2 cellular contexts compared by ENCODE assay signal in the genomic region with DNA sequence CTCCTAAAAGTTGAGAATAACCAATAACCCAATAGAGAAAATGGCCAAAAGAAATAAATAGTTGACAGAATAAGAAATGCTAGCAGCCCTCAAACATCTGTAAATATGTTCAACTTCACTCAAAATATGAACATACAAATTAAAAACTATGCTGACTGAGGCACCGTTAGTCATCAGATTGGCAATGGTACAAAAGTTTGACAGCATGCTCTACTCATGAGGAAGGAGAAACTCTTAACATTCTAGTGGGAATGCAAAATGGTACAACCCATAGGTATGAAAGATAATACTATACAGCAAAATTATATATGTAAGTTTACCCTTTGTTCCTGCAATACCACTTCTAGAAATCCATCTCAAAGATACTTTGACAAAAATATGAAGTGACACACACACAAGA.
A peak's percentile ranks its signal among the peaks of the same experiment; 100 is the strongest.
TF ChIP-seq lines count a peak whose summit lies in the region.

No MANE protein-coding gene starts in this region.

TF ChIP-seq in HEK293, 187 proteins besides CTCF, POLR2A, EP300 and RAD21:
- TF ChIP-seq, protein P1, sequence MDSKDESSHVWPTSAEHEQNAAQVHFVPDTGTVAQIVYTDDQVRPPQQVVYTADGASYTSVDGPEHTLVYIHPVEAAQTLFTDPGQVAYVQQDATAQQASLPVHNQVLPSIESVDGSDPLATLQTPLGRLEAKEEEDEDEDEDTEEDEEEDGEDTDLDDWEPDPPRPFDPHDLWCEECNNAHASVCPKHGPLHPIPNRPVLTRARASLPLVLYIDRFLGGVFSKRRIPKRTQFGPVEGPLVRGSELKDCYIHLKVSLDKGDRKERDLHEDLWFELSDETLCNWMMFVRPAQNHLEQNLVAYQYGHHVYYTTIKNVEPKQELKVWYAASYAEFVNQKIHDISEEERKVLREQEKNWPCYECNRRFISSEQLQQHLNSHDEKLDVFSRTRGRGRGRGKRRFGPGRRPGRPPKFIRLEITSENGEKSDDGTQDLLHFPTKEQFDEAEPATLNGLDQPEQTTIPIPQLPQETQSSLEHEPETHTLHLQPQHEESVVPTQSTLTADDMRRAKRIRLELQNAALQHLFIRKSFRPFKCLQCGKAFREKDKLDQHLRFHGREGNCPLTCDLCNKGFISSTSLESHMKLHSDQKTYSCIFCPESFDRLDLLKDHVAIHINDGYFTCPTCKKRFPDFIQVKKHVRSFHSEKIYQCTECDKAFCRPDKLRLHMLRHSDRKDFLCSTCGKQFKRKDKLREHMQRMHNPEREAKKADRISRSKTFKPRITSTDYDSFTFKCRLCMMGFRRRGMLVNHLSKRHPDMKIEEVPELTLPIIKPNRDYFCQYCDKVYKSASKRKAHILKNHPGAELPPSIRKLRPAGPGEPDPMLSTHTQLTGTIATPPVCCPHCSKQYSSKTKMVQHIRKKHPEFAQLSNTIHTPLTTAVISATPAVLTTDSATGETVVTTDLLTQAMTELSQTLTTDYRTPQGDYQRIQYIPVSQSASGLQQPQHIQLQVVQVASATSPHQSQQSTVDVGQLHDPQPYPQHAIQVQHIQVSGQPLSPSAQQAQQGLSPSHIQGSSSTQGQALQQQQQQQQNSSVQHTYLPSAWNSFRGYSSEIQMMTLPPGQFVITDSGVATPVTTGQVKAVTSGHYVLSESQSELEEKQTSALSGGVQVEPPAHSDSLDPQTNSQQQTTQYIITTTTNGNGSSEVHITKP (tag by site-specific recombination; IDR thresholded peaks at IDR 0.05): peak; percentile 65
- TF ChIP-seq ZNF654 (tag by site-specific recombination; IDR thresholded peaks at IDR 0.05; ENCODE audit: low read depth): no peak
- TF ChIP-seq, protein P2, sequence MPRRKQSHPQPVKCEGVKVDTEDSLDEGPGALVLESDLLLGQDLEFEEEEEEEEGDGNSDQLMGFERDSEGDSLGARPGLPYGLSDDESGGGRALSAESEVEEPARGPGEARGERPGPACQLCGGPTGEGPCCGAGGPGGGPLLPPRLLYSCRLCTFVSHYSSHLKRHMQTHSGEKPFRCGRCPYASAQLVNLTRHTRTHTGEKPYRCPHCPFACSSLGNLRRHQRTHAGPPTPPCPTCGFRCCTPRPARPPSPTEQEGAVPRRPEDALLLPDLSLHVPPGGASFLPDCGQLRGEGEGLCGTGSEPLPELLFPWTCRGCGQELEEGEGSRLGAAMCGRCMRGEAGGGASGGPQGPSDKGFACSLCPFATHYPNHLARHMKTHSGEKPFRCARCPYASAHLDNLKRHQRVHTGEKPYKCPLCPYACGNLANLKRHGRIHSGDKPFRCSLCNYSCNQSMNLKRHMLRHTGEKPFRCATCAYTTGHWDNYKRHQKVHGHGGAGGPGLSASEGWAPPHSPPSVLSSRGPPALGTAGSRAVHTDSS (tag by site-specific recombination; IDR thresholded peaks at IDR 0.05): no peak

TF ChIP-seq in WTC11, 78 proteins besides CTCF, POLR2A, EP300 and RAD21 (continued from another document):
- TF ChIP-seq, protein P3, sequence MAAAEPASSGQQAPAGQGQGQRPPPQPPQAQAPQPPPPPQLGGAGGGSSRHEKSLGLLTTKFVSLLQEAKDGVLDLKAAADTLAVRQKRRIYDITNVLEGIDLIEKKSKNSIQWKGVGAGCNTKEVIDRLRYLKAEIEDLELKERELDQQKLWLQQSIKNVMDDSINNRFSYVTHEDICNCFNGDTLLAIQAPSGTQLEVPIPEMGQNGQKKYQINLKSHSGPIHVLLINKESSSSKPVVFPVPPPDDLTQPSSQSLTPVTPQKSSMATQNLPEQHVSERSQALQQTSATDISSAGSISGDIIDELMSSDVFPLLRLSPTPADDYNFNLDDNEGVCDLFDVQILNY (CRISPR knock-in tag; IDR thresholded peaks at IDR 0.05): no peak
- TF ChIP-seq, protein P4, sequence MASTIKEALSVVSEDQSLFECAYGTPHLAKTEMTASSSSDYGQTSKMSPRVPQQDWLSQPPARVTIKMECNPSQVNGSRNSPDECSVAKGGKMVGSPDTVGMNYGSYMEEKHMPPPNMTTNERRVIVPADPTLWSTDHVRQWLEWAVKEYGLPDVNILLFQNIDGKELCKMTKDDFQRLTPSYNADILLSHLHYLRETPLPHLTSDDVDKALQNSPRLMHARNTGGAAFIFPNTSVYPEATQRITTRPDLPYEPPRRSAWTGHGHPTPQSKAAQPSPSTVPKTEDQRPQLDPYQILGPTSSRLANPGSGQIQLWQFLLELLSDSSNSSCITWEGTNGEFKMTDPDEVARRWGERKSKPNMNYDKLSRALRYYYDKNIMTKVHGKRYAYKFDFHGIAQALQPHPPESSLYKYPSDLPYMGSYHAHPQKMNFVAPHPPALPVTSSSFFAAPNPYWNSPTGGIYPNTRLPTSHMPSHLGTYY (CRISPR knock-in tag; IDR thresholded peaks at IDR 0.05): no peak
- TF ChIP-seq TEAD4 (CRISPR knock-in tag; IDR thresholded peaks at IDR 0.05) (no peak), JUN (CRISPR knock-in tag; IDR thresholded peaks at IDR 0.05) (no peak), FOXK1 (CRISPR knock-in tag; IDR thresholded peaks at IDR 0.05) (no peak), ZNF232 (CRISPR knock-in tag; IDR thresholded peaks at IDR 0.05) (no peak)
- TF ChIP-seq, protein P5, sequence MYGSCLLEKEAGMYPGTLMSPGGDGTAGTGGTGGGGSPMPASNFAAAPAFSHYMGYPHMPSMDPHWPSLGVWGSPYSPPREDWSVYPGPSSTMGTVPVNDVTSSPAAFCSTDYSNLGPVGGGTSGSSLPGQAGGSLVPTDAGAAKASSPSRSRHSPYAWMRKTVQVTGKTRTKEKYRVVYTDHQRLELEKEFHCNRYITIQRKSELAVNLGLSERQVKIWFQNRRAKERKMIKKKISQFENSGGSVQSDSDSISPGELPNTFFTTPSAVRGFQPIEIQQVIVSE (CRISPR knock-in tag; IDR thresholded peaks at IDR 0.05; ENCODE audit: borderline replicate concordance): no peak
- TF ChIP-seq, protein P6, sequence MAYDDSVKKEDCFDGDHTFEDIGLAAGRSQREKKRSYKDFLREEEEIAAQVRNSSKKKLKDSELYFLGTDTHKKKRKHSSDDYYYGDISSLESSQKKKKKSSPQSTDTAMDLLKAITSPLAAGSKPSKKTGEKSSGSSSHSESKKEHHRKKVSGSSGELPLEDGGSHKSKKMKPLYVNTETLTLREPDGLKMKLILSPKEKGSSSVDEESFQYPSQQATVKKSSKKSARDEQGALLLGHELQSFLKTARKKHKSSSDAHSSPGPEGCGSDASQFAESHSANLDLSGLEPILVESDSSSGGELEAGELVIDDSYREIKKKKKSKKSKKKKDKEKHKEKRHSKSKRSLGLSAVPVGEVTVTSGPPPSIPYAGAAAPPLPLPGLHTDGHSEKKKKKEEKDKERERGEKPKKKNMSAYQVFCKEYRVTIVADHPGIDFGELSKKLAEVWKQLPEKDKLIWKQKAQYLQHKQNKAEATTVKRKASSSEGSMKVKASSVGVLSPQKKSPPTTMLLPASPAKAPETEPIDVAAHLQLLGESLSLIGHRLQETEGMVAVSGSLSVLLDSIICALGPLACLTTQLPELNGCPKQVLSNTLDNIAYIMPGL (CRISPR knock-in tag; IDR thresholded peaks at IDR 0.05): no peak
